In genomic region chr14:95536036-95536577, GRCh38 we compare ENCODE assay signal across 8 cellular contexts. TPM values are rescaled to one million over a fixed set of nuclear protein-coding genes. Genes with fewer than 3 reads are reported as not detected.
A peak's percentile ranks its signal among the peaks of the same experiment; 100 is the strongest.
DNase-seq lines count a peak whose midpoint lies in the region; ATAC-seq, FAIRE-seq and TF ChIP-seq lines count a peak whose summit lies in the region.

No MANE protein-coding gene starts in this region.

- no peak overlapping the region for H2AFZ ChIP-seq in keratinocyte (ENCODE audit: control insufficient read depth, low read length)

- TF ChIP-seq CTCF in keratinocyte (optimal IDR thresholded peaks at IDR 0.05 in 1 of 3, IDR thresholded peaks at IDR 0.05 in 1 of 3, conservative IDR thresholded peaks at IDR 0.05 in 1 of 3; ENCODE audit: extremely low read depth in 1 of 3, insufficient read depth in 2 of 3, low read length in 3 of 3) = no peak
- no peak for TF ChIP-seq CTCF in thyroid gland (IDR thresholded peaks at IDR 0.05)

- CTCF ChIA-PET in activated CD8-positive, alpha-beta memory T cell treated with anti-CD3 and anti-CD28 coated beads, Interleukin-2, amount 10 ng/mL, durations not matched to agents 7 days and 5 days (lab: Charles Lee) = interaction anchor here (1.3 to 5.1 kb wide), 5 partner anchors 11 to 109 kb away, joined by 3 to 40 read pairs (median 4); no protein-coding TSS in a partner anchor

- no peak for FAIRE-seq in keratinocyte (lab: Jason Lieb, UNC)

- peaks cover 14% of the 10 kb centered on the region for H3K36me3 Mint-ChIP-seq in activated CD8-positive, alpha-beta memory T cell treated with anti-CD3 and anti-CD28 coated beads, Interleukin-2, amount 10 ng/mL, durations not matched to agents 7 days and 5 days
- peaks cover 6% of the 10 kb centered on the region for H3K36me3 Mint-ChIP-seq in activated naive CD8-positive, alpha-beta T cell

- no peaks in the 10 kb centered on the region for H3K9me3 Mint-ChIP-seq in activated CD8-positive, alpha-beta memory T cell treated with anti-CD3 and anti-CD28 coated beads, Interleukin-2, amount 10 ng/mL, durations not matched to agents 7 days and 5 days (ENCODE audit: low read depth)
- H3K9me3 Mint-ChIP-seq in activated naive CD8-positive, alpha-beta T cell (ENCODE audit: low read depth) = no peaks in the 10 kb centered on the region

- H3K27me3 ChIP-seq in keratinocyte (ENCODE audit: control insufficient read depth, extremely low read depth, insufficient read depth, low read length) (no peaks in the 10 kb centered on the region), thyroid gland (no peaks in the 10 kb centered on the region)

- H3K4me1 ChIP-seq in keratinocyte (ENCODE audit: control insufficient read depth, extremely low read depth, insufficient read depth, low read length) = peaks cover 34% of the 10 kb centered on the region
- H3K4me1 ChIP-seq in thyroid gland = peaks cover 26 to 44% of the 10 kb centered on the region in 2 donors

- H3K27ac Mint-ChIP-seq in activated CD8-positive, alpha-beta memory T cell treated with anti-CD3 and anti-CD28 coated beads, Interleukin-2, amount 10 ng/mL, durations not matched to agents 7 days and 5 days = peak overlapping the region; percentile 83
- H3K27ac Mint-ChIP-seq in activated naive CD8-positive, alpha-beta T cell = peak overlapping the region; percentile 95

- peaks cover 3% of the 10 kb centered on the region for H4K20me1 ChIP-seq in keratinocyte (ENCODE audit: control insufficient read depth, extremely low read depth, insufficient read depth, low read length)

- H3K27ac ChIP-seq in keratinocyte (ENCODE audit: control insufficient read depth, insufficient read depth, low read length) = peak overlapping the region; percentile 81
- no peak overlapping the region for H3K27ac ChIP-seq in thyroid gland

- intact Hi-C loops in thyroid gland (cut with DNase I) = loop anchor here (5.0 kb wide), 1 partner anchor 379 kb away; the partner anchor contains the start of gene DICER1

- DNase-seq in activated CD8-positive, alpha-beta memory T cell treated with anti-CD3 and anti-CD28 coated beads, Interleukin-2, amount 10 ng/mL, durations not matched to agents 7 days and 5 days = no peak
- no peak for DNase-seq in activated CD8-positive, alpha-beta memory T cell treated with anti-CD3 and anti-CD28 coated beads, Interleukin-2, amount 50 U/mL, for 48 hours
- no peak for DNase-seq in keratinocyte (ENCODE audit: low read depth, low spot score)
- DNase-seq in thyroid gland = no peak
- no peak for DNase-seq in stimulated activated CD4-positive, alpha-beta T cell treated with anti-CD3 and anti-CD28 coated beads, Interleukin-12 subunit alpha, Interleukin-12 subunit beta, amount 100 ng/mL, for 4 hours

- H3K79me2 ChIP-seq in keratinocyte (ENCODE audit: control insufficient read depth, insufficient read depth, low read length) = peaks cover 87% of the 10 kb centered on the region

- ATAC-seq in activated CD8-positive, alpha-beta memory T cell treated with anti-CD3 and anti-CD28 coated beads, Interleukin-2, amount 10 ng/mL, durations not matched to agents 7 days and 5 days = no peak
- ATAC-seq in GM18861 (IDR thresholded peaks at IDR 0.05; ENCODE audit: unreplicated experiment) = no peak
- no peak for ATAC-seq in GM21786 (IDR thresholded peaks at IDR 0.05; ENCODE audit: unreplicated experiment)

- H3K4me1 Mint-ChIP-seq in activated CD8-positive, alpha-beta memory T cell treated with anti-CD3 and anti-CD28 coated beads, Interleukin-2, amount 10 ng/mL, durations not matched to agents 7 days and 5 days = peaks cover 63% of the 10 kb centered on the region
- peaks cover 69% of the 10 kb centered on the region for H3K4me1 Mint-ChIP-seq in activated naive CD8-positive, alpha-beta T cell (ENCODE audit: low read depth)

- peak overlapping the region; percentile 94 for H3K4me2 ChIP-seq in keratinocyte (ENCODE audit: control insufficient read depth, extremely low read depth, insufficient read depth, low read depth, low read length)

- peak overlapping the region; percentile 82 to 95 (median 95) for H3K4me3 ChIP-seq in keratinocyte (ENCODE audit: control insufficient read depth in 2 of 3, extremely low read depth in 1 of 3, insufficient read depth in 2 of 3, low read depth in 1 of 3, low read length in 3 of 3)
- peak overlapping the region in 2 of 3 donors; percentile 73 to 86 for H3K4me3 ChIP-seq in thyroid gland (replicated peaks in 1 of 3)

- no peak for TF ChIP-seq POLR2A in thyroid gland (IDR thresholded peaks at IDR 0.05)

- H3K9me3 ChIP-seq in keratinocyte (ENCODE audit: control insufficient read depth, low read depth, low read length) (no peaks in the 10 kb centered on the region), thyroid gland (no peaks in the 10 kb centered on the region)

- peak overlapping the region; percentile 94 for H3K4me3 Mint-ChIP-seq in activated CD8-positive, alpha-beta memory T cell treated with anti-CD3 and anti-CD28 coated beads, Interleukin-2, amount 10 ng/mL, durations not matched to agents 7 days and 5 days
- peak overlapping the region; percentile 99 for H3K4me3 Mint-ChIP-seq in activated naive CD8-positive, alpha-beta T cell

- peak overlapping the region; percentile 83 for H3K9ac ChIP-seq in keratinocyte (ENCODE audit: control insufficient read depth, extremely low read depth, insufficient read depth, low read length)

- H3K36me3 ChIP-seq in keratinocyte (ENCODE audit: control insufficient read depth in 2 of 2, extremely low read depth in 1 of 2, insufficient read depth in 2 of 2, low read length in 2 of 2) (peaks cover 1 to 2% of the 10 kb centered on the region in 2 experiments), thyroid gland (no peaks in the 10 kb centered on the region)

- WGBS in thyroid gland, 2 donors = 29 to 33% methylated on average over 1 to 4 of the region's 4 CpGs

- dilution Hi-C loops in keratinocyte (cut with MboI; ENCODE audit: extremely low pct_ligation_motif_present, low sequenced_read_pairs) = no loop called here

- H3K27me3 Mint-ChIP-seq in activated CD8-positive, alpha-beta memory T cell treated with anti-CD3 and anti-CD28 coated beads, Interleukin-2, amount 10 ng/mL, durations not matched to agents 7 days and 5 days = no peaks in the 10 kb centered on the region
- H3K27me3 Mint-ChIP-seq in activated naive CD8-positive, alpha-beta T cell = no peaks in the 10 kb centered on the region

- peaks cover 2% of the 10 kb centered on the region for H3K9me1 ChIP-seq in keratinocyte (ENCODE audit: control insufficient read depth, extremely low read depth, insufficient read depth, low read length)

RNA-seq across cellular contexts. Expression of gene GLRX5, which starts 1.3 kb away (rescaled TPM):
- 10 to 100 TPM; 36.4 to 48.5 TPM for total RNA-seq in activated CD8-positive, alpha-beta memory T cell treated with anti-CD3 and anti-CD28 coated beads, Interleukin-2, amount 10 ng/mL, durations not matched to agents 7 days and 5 days
- 28.2 to 60.9 TPM (median 42.7 TPM) in 3 replicates for polyA plus RNA-seq in keratinocyte
- polyA plus RNA-seq in keratinocyte (2011; ENCODE audit: low read depth) = 13.7 TPM
- polyA plus RNA-seq in keratinocyte (2011; cell fraction: cytosol; rRNA removed) = 39.9 and 70.3 TPM in 2 replicates
- polyA plus RNA-seq in keratinocyte (2011; cell fraction: nucleus; rRNA removed) = 14.1 and 17.8 TPM in 2 replicates
- polyA plus RNA-seq in keratinocyte (2012; ENCODE audit: low replicate concordance) = 27.2 and 41.6 TPM in 2 replicates
- 7.9 to 23.1 TPM (median 8.6 TPM) in 3 replicates for polyA minus RNA-seq in keratinocyte
- polyA minus RNA-seq in keratinocyte (2011; cell fraction: cytosol; rRNA and poly(A)+ RNA removed) = 28.0 TPM
- polyA minus RNA-seq in keratinocyte (2011; cell fraction: nucleus; rRNA and poly(A)+ RNA removed) = 3.4 and 4.4 TPM in 2 replicates
- total RNA-seq in thyroid gland = 10 to 100 TPM; 33.9 to 64.1 (median 41.3) TPM

RNA-seq across cellular contexts. Expression of gene SYNE3, which starts 19.7 kb away (rescaled TPM):
- 10 to 100 TPM; 65.8 to 81.6 TPM for total RNA-seq in activated CD8-positive, alpha-beta memory T cell treated with anti-CD3 and anti-CD28 coated beads, Interleukin-2, amount 10 ng/mL, durations not matched to agents 7 days and 5 days
- polyA plus RNA-seq in keratinocyte = 0.32 to 1.3 TPM (median 1.0 TPM) in 3 replicates
- 0.27 TPM for polyA plus RNA-seq in keratinocyte (2011; ENCODE audit: low read depth)
- polyA plus RNA-seq in keratinocyte (2011; cell fraction: cytosol; rRNA removed) = 0.18 and 0.19 TPM in 2 replicates
- 2.1 and 2.6 TPM in 2 replicates for polyA plus RNA-seq in keratinocyte (2011; cell fraction: nucleus; rRNA removed)
- polyA plus RNA-seq in keratinocyte (2012; ENCODE audit: low replicate concordance) = 0.47 and 1.6 TPM in 2 replicates
- polyA minus RNA-seq in keratinocyte = 0.63 to 3.1 TPM (median 2.1 TPM) in 3 replicates
- 0.96 TPM for polyA minus RNA-seq in keratinocyte (2011; cell fraction: cytosol; rRNA and poly(A)+ RNA removed)
- polyA minus RNA-seq in keratinocyte (2011; cell fraction: nucleus; rRNA and poly(A)+ RNA removed) = 2.7 and 3.0 TPM in 2 replicates
- total RNA-seq in thyroid gland = 10 to 100 TPM in 3 of 4 donors, 1 to 10 TPM in 1; 9.7 to 21.9 (median 17.6) TPM
